Comparison of ENCODE assay signal across 8 cellular contexts in genomic region chr20:53939554-53940355, GRCh38.
DNase-seq lines count a peak whose midpoint lies in the region; ATAC-seq and TF ChIP-seq lines count a peak whose summit lies in the region.

No MANE protein-coding gene starts in this region.

- no peaks in the 10 kb centered on the region for H3K27me3 ChIP-seq in endodermal cell (ENCODE audit: control insufficient read depth, insufficient read depth, low read length, poor library complexity, severe bottlenecking)

- H3K9ac ChIP-seq in endodermal cell (ENCODE audit: extremely low read depth, low read length, poor library complexity, severe bottlenecking), result peak overlapping the region; percentile 27

- CTCF ChIA-PET in activated CD8-positive, alpha-beta T cell treated with anti-CD3 and anti-CD28 coated beads, Interleukin-2, amount 10 ng/mL, durations not matched to agents 7 days and 5 days (lab: Charles Lee), result interaction anchor here (0.7 to 4.2 kb wide), 64 partner anchors 8 to 731 kb away, joined by 3 to 64 read pairs (median 4); no protein-coding TSS in a partner anchor

- POLR2A ChIA-PET in activated CD8-positive, alpha-beta T cell treated with anti-CD3 and anti-CD28 coated beads, Interleukin-2, amount 10 ng/mL, durations not matched to agents 7 days and 5 days (lab: Charles Lee), result interaction anchor here (0.6 to 1.6 kb wide), 10 partner anchors 9 to 364 kb away, joined by 3 to 6 read pairs (median 4); no protein-coding TSS in a partner anchor

- no peak overlapping the region for H3K4me3 Mint-ChIP-seq in activated CD8-positive, alpha-beta T cell treated with anti-CD3 and anti-CD28 coated beads, Interleukin-2, amount 10 ng/mL, durations not matched to agents 7 days and 5 days
- peak overlapping the region; percentile 44 for H3K4me3 Mint-ChIP-seq in endodermal cell

- H3K36me3 Mint-ChIP-seq in activated CD8-positive, alpha-beta T cell treated with anti-CD3 and anti-CD28 coated beads, Interleukin-2, amount 10 ng/mL, durations not matched to agents 7 days and 5 days (ENCODE audit: low read depth), result no peaks in the 10 kb centered on the region
- H3K36me3 Mint-ChIP-seq in endodermal cell (ENCODE audit: low read depth), result no peaks in the 10 kb centered on the region

- H3K4me1 ChIP-seq in endodermal cell (ENCODE audit: control insufficient read depth, insufficient read depth, low read length), result peaks cover 32% of the 10 kb centered on the region

- no peaks in the 10 kb centered on the region for H3K9me3 ChIP-seq in endodermal cell (ENCODE audit: control insufficient read depth, low read length)

- no peak overlapping the region for H3K27ac Mint-ChIP-seq in activated CD8-positive, alpha-beta T cell treated with anti-CD3 and anti-CD28 coated beads, Interleukin-2, amount 10 ng/mL, durations not matched to agents 7 days and 5 days
- peak overlapping the region; percentile 91 for H3K27ac Mint-ChIP-seq in endodermal cell

- H3K4me3 ChIP-seq in AG10803 (ENCODE audit: low read length) (no peak overlapping the region), endodermal cell (ENCODE audit: low read length) (peak overlapping the region; percentile 73)

- WGBS in endodermal cell (ENCODE audit: insufficient coverage in 1 of 2, insufficient read length in 1 of 2), 2 experiments, result 8 to 10% methylated on average over 7 of the region's 7 CpGs

- peaks cover 63% of the 10 kb centered on the region for H3K4me1 Mint-ChIP-seq in activated CD8-positive, alpha-beta T cell treated with anti-CD3 and anti-CD28 coated beads, Interleukin-2, amount 10 ng/mL, durations not matched to agents 7 days and 5 days (ENCODE audit: low read depth)
- H3K4me1 Mint-ChIP-seq in endodermal cell, result peaks cover 74% of the 10 kb centered on the region

- no peaks in the 10 kb centered on the region for H3K36me3 ChIP-seq in endodermal cell (ENCODE audit: control insufficient read depth, insufficient read depth, low read length)

- DNase-seq in AG10803 (ENCODE audit: low read depth), result peak; percentile 96
- peak; percentile 82 for DNase-seq in NCI-H526 treated with DMSO at 0.1 percent for 48 hours (lab: John Stamatoyannopoulos, UW)
- peak; percentile 89 for DNase-seq in activated CD8-positive, alpha-beta T cell treated with anti-CD3 and anti-CD28 coated beads, Interleukin-2, amount 10 ng/mL, durations not matched to agents 7 days and 5 days
- peak; percentile 98 for DNase-seq in endodermal cell
- DNase-seq in midbrain (lab: John Stamatoyannopoulos, UW), result peak; percentile 88
- DNase-seq in stimulated activated CD8-positive, alpha-beta memory T cell treated with anti-CD3 and anti-CD28 coated beads, Interleukin-2, amount 100 ng/mL, for 48 hours (ENCODE audit: low read depth in 2 of 2), result peak; percentile 56 to 67

- TF ChIP-seq CTCF in AG10803 (conservative IDR thresholded peaks at IDR 0.05; ENCODE audit: low read length) (peak; percentile 86), endodermal cell (conservative IDR thresholded peaks at IDR 0.05) (peak; percentile 94)

- peak overlapping the region; percentile 60 for H3K27ac ChIP-seq in endodermal cell (ENCODE audit: low read depth, low read length)

- no peaks in the 10 kb centered on the region for H3K9me3 Mint-ChIP-seq in activated CD8-positive, alpha-beta T cell treated with anti-CD3 and anti-CD28 coated beads, Interleukin-2, amount 10 ng/mL, durations not matched to agents 7 days and 5 days (ENCODE audit: insufficient read depth)
- H3K9me3 Mint-ChIP-seq in endodermal cell, result no peaks in the 10 kb centered on the region

- ATAC-seq in GM18867 (IDR thresholded peaks at IDR 0.05; ENCODE audit: unreplicated experiment) (peak; percentile 63), HG03280 (IDR thresholded peaks at IDR 0.05; ENCODE audit: unreplicated experiment) (peak; percentile 57)
- ATAC-seq in activated CD8-positive, alpha-beta T cell treated with anti-CD3 and anti-CD28 coated beads, Interleukin-2, amount 10 ng/mL, durations not matched to agents 7 days and 5 days, result peak; percentile 82

- H3K27me3 Mint-ChIP-seq in activated CD8-positive, alpha-beta T cell treated with anti-CD3 and anti-CD28 coated beads, Interleukin-2, amount 10 ng/mL, durations not matched to agents 7 days and 5 days (ENCODE audit: low read depth), result no peaks in the 10 kb centered on the region
- no peaks in the 10 kb centered on the region for H3K27me3 Mint-ChIP-seq in endodermal cell (ENCODE audit: insufficient read depth)
